Comparison of ENCODE assay signal across 12 cellular contexts in the genomic region with DNA sequence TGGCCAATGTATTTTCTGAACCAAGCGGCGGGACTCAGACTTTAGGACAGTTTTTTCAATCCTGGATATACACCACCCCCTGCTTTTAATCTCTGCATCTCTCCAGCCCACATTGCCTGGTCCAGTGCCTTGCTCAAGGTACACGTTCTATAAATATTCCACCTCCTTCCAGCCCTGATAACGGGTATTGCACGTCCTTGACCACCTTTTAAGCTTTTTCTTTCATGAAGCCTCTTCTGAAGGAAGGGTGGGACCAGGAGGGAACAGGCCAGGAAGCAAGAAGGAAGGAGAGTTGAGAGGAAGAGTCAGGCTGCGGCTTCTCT. TPM values are rescaled to one million over a fixed set of nuclear protein-coding genes. Genes with fewer than 3 reads are reported as not detected.
A peak's percentile ranks its signal among the peaks of the same experiment; 100 is the strongest.
DNase-seq lines count a peak whose midpoint lies in the region; ATAC-seq, FAIRE-seq and TF ChIP-seq lines count a peak whose summit lies in the region.
"Had no signal": no experiment of that assay in that cellular context is flagged by ENCODE, and none has a peak within 500 bp of the region (broad histone marks: within the 10 kb centered on the region; RNA-seq: fewer than 3 reads in every experiment).

No MANE protein-coding gene starts in this region.

- FAIRE-seq in bronchial epithelial cell (lab: Jason Lieb, UNC): no peak

- WGBS in liver: 65% methylated on average over 6 of the region's 6 CpGs

- H3K4me3 ChIP-seq in HUES48 (ENCODE audit: low read depth, low read length): no peak overlapping the region
- H3K4me3 ChIP-seq in bronchial epithelial cell (ENCODE audit: low read depth, low read length): peak overlapping the region; percentile 88
- H3K4me3 ChIP-seq in liver (ENCODE audit: low read depth in 1 of 3, low read length in 3 of 3): no peak overlapping the region
- peak overlapping the region in 1 of 2 donors; percentile 64 for H3K4me3 ChIP-seq in stomach smooth muscle (ENCODE audit: low read length in 2 of 2)

- H3K9ac ChIP-seq in HUES48 (ENCODE audit: low read depth, low read length) (no peak overlapping the region), liver (ENCODE audit: low read depth in 1 of 2, low read length in 2 of 2) (peak overlapping the region in 1 of 2 donors; percentile 61), stomach smooth muscle (ENCODE audit: low read length in 2 of 2) (peak overlapping the region; percentile 21)

- ATAC-seq in omental fat pad (ENCODE audit: low FRiP score): no peak
- ATAC-seq: T-cell had no signal

- TF ChIP-seq RAD21 in liver (IDR thresholded peaks at IDR 0.05): no peak

- H3K4me1 ChIP-seq in HUES48 (ENCODE audit: control insufficient read depth, insufficient read depth, low read length) (peaks cover 30% of the 10 kb centered on the region), liver (ENCODE audit: control insufficient read depth in 4 of 4, insufficient read depth in 4 of 4, low read length in 3 of 4) (peaks cover 12 to 42% (median 31%) of the 10 kb centered on the region in 4 donors), stomach smooth muscle (ENCODE audit: control insufficient read depth, insufficient read depth, low read length) (peaks cover 54% of the 10 kb centered on the region)

- no peak for DNase-seq in bronchial epithelial cell (ENCODE audit: low read depth)
- DNase-seq in omental fat pad (ENCODE audit: low spot score): no peak
- no peak for DNase-seq in mucosa of gallbladder (ENCODE audit: low spot score)
- DNase-seq in retina: no peak
- no peak for DNase-seq in NCI-H128 (lab: John Stamatoyannopoulos, UW; ENCODE audit: unreplicated experiment)
- DNase-seq: DMS53; NCI-H2227 treated with DMSO at 0.1 percent for 48 hours; stimulated activated CD4-positive, alpha-beta T cell treated with anti-CD3 and anti-CD28 coated beads, Interleukin-2, amount 100 ng/mL, for 48 hours; T-cell had no signal

- TF ChIP-seq CTCF in bronchial epithelial cell (IDR thresholded peaks at IDR 0.05; ENCODE audit: insufficient read depth, low read length, severe bottlenecking) (no peak), liver (IDR thresholded peaks at IDR 0.05; ENCODE audit: low read depth, low read length, missing input control) (no peak), omental fat pad (IDR thresholded peaks at IDR 0.05) (no peak)

- H3K9me3 ChIP-seq in HUES48 (ENCODE audit: control insufficient read depth, insufficient read depth, low read length) (no peaks in the 10 kb centered on the region), liver (ENCODE audit: control insufficient read depth in 4 of 4, low read length in 3 of 4) (no peaks in the 10 kb centered on the region), stomach smooth muscle (ENCODE audit: control insufficient read depth in 2 of 2, low read length in 2 of 2) (no peaks in the 10 kb centered on the region)

- H3K36me3 ChIP-seq in HUES48 (ENCODE audit: control insufficient read depth, insufficient read depth, low read length) (no peaks in the 10 kb centered on the region), bronchial epithelial cell (ENCODE audit: control insufficient read depth, insufficient read depth, low read length) (peaks cover 31% of the 10 kb centered on the region), liver (ENCODE audit: control insufficient read depth in 4 of 4, insufficient read depth in 3 of 4, low read depth in 1 of 4, low read length in 3 of 4) (peaks cover 0 to 10% (median 5%) of the 10 kb centered on the region in 4 donors), stomach smooth muscle (ENCODE audit: control insufficient read depth in 2 of 2, insufficient read depth in 2 of 2, low read length in 2 of 2) (peaks cover 13 to 17% of the 10 kb centered on the region in 2 donors)

- H3K27ac ChIP-seq in HUES48 (ENCODE audit: low read depth, low read length) (peak overlapping the region; percentile 83), liver (ENCODE audit: low read depth in 1 of 2, low read length in 2 of 2) (peak overlapping the region; percentile 94 to 99), stomach smooth muscle (ENCODE audit: low read length) (peak overlapping the region; percentile 49)

- H3K27me3 ChIP-seq in HUES48 (ENCODE audit: control insufficient read depth, insufficient read depth, low read length) (no peaks in the 10 kb centered on the region), bronchial epithelial cell (ENCODE audit: control insufficient read depth, insufficient read depth, low read length) (no peaks in the 10 kb centered on the region), liver (ENCODE audit: control insufficient read depth in 4 of 4, insufficient read depth in 4 of 4, low read length in 3 of 4) (no peaks in the 10 kb centered on the region), stomach smooth muscle (ENCODE audit: control insufficient read depth in 1 of 2, insufficient read depth in 2 of 2, low read length in 2 of 2) (no peaks in the 10 kb centered on the region)

TF ChIP-seq in liver, 16 proteins besides CTCF, POLR2A, EP300 and RAD21:
- TF ChIP-seq FOXA2 (IDR thresholded peaks at IDR 0.05) (no peak), RXRA (IDR thresholded peaks at IDR 0.05) (no peak), FOXA1 (IDR thresholded peaks at IDR 0.05) (no peak), HNF4G (IDR thresholded peaks at IDR 0.05) (no peak), NR2F2 (IDR thresholded peaks at IDR 0.05) (no peak)
- TF ChIP-seq, protein P1, sequence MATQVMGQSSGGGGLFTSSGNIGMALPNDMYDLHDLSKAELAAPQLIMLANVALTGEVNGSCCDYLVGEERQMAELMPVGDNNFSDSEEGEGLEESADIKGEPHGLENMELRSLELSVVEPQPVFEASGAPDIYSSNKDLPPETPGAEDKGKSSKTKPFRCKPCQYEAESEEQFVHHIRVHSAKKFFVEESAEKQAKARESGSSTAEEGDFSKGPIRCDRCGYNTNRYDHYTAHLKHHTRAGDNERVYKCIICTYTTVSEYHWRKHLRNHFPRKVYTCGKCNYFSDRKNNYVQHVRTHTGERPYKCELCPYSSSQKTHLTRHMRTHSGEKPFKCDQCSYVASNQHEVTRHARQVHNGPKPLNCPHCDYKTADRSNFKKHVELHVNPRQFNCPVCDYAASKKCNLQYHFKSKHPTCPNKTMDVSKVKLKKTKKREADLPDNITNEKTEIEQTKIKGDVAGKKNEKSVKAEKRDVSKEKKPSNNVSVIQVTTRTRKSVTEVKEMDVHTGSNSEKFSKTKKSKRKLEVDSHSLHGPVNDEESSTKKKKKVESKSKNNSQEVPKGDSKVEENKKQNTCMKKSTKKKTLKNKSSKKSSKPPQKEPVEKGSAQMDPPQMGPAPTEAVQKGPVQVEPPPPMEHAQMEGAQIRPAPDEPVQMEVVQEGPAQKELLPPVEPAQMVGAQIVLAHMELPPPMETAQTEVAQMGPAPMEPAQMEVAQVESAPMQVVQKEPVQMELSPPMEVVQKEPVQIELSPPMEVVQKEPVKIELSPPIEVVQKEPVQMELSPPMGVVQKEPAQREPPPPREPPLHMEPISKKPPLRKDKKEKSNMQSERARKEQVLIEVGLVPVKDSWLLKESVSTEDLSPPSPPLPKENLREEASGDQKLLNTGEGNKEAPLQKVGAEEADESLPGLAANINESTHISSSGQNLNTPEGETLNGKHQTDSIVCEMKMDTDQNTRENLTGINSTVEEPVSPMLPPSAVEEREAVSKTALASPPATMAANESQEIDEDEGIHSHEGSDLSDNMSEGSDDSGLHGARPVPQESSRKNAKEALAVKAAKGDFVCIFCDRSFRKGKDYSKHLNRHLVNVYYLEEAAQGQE (IDR thresholded peaks at IDR 0.05): no peak

RNA-seq across cellular contexts. Expression of a gene that starts 3.4 kb away (rescaled TPM):
- total RNA-seq in bronchial epithelial cell (886 and 1,542 TPM in 2 replicates), liver (10 to 100 TPM; 27.3 to 53.6 TPM), omental fat pad (100 to 1,000 TPM in 3 of 4 donors, 10 to 100 TPM in 1; 84.5 to 225 (median 127) TPM), mucosa of gallbladder (86.7 TPM)
- 100 to 1,000 TPM; 110 to 142 TPM for polyA plus RNA-seq in liver

RNA-seq across cellular contexts. Expression of a gene that starts 6.6 kb away (rescaled TPM):
- total RNA-seq in bronchial epithelial cell (1,221 and 1,339 TPM in 2 replicates), liver (1 to 10 TPM; 1.7 to 4.4 TPM), omental fat pad (1 to 10 TPM in 2 of 4 donors, under 1 TPM in 1, not detected in 1; 0.50 to 1.9 (median 1.3) TPM), mucosa of gallbladder (56.9 TPM)
- 1 to 10 TPM; 2.3 to 4.3 TPM for polyA plus RNA-seq in liver

RNA-seq across cellular contexts. Expression of a gene that starts 17.8 kb away (rescaled TPM):
- 44.5 and 69.8 TPM in 2 replicates for total RNA-seq in bronchial epithelial cell
- 10 to 100 TPM in 1 of 2 donors, 1 to 10 TPM in 1; 5.3 to 10.8 TPM for total RNA-seq in liver
- 10 to 100 TPM; 20.5 to 23.0 TPM for polyA plus RNA-seq in liver
- total RNA-seq in omental fat pad: 100 to 1,000 TPM; 118 to 192 (median 176) TPM
- 64.7 TPM for total RNA-seq in mucosa of gallbladder

RNA-seq across cellular contexts. Expression of a gene that starts 18.7 kb away (rescaled TPM):
- total RNA-seq in bronchial epithelial cell (not detected in 2 replicates), liver (under 1 TPM; 0.33 TPM), omental fat pad (10 to 100 TPM in 3 of 4 donors, 1 to 10 TPM in 1; 6.0 to 36.5 (median 23.7) TPM), mucosa of gallbladder (3.3 TPM)
- under 1 TPM; 0.21 to 0.25 TPM for polyA plus RNA-seq in liver
- total RNA-seq: T-cell had no signal

RNA-seq across cellular contexts. Expression of a gene that starts 24.3 kb away (rescaled TPM):
- total RNA-seq in bronchial epithelial cell: 51.9 and 61.2 TPM in 2 replicates
- 10 to 100 TPM; 26.8 to 30.9 TPM for total RNA-seq in liver
- polyA plus RNA-seq in liver: 10 to 100 TPM; 16.4 to 21.9 TPM
- 10 to 100 TPM; 31.4 to 63.5 (median 53.7) TPM for total RNA-seq in omental fat pad
- 69.4 TPM for total RNA-seq in mucosa of gallbladder

Comparison
In these comparisons a context has a peak if more than half of its experiments do, and no peak if none do; other contexts are left out.
1. RNA of a gene that starts 6.6 kb away (total RNA-seq): 1,221 to 1,339 TPM in bronchial epithelial cell; 56.9 TPM in mucosa of gallbladder (single experiment), 1.7 to 4.4 TPM in liver and 0.50 to 1.9 TPM in omental fat pad; every median in the first group is over 10 times any median in the second.
2. Peak in every context shown above with its lines, with median percentiles within 50 percentile points of each other: H3K27ac ChIP-seq.